1 cellular context compared by ENCODE assay signal in the genomic region with DNA sequence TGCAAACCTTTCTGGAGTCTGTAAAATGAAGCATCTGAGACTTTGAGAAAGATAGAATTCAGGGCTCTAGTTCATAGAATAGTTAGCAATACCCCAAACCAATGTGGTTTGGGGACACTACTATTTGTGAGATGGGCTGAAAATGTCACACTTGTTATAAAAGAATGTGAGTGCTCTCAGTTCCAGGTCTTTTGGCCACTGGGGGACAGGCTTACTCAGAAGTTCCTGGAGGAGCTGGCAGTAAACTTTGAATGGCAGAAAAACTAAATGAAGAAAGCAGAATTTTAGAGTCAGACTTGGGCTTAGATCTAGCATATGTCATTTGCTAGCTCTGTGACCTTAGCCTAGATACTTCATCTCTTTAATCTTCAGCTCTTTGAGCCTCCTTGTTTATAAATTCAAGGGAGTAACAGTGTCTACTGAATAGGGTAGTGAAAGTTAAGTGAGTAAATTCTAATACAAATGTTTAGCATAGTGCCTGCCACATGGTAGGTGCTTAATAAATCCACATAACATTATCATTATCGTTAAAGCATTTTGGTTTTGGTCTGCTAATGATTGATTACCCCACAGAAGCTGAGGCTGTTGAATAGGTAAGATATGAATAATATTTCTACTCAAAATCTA.
TF ChIP-seq lines count a peak whose summit lies in the region.

No MANE protein-coding gene starts in this region.

TF ChIP-seq in H1, 55 proteins besides CTCF, POLR2A, EP300 and RAD21 (continued from another document):
- no peak for TF ChIP-seq HDAC2 (IDR thresholded peaks at IDR 0.05; ENCODE audit: borderline replicate concordance in 1 of 2, low read depth in 2 of 2, low read length in 2 of 2)
- TF ChIP-seq JUND (IDR thresholded peaks at IDR 0.05; ENCODE audit: low read length) = no peak
- TF ChIP-seq SIX5 (IDR thresholded peaks at IDR 0.05; ENCODE audit: low read depth, low read length) = no peak
- TF ChIP-seq CHD2 (IDR thresholded peaks at IDR 0.05; ENCODE audit: low read length) = no peak
- no peak for TF ChIP-seq BACH1 (IDR thresholded peaks at IDR 0.05; ENCODE audit: low read length)
- TF ChIP-seq KDM5A (IDR thresholded peaks at IDR 0.05; ENCODE audit: low read length) = no peak
- TF ChIP-seq, protein P1, sequence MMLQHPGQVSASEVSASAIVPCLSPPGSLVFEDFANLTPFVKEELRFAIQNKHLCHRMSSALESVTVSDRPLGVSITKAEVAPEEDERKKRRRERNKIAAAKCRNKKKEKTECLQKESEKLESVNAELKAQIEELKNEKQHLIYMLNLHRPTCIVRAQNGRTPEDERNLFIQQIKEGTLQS (IDR thresholded peaks at IDR 0.05; ENCODE audit: insufficient read depth, low read depth, low read length) = no peak
- TF ChIP-seq CREB1 (IDR thresholded peaks at IDR 0.05) = no peak
- no peak for TF ChIP-seq BRCA1 (IDR thresholded peaks at IDR 0.05; ENCODE audit: low read depth, low read length)
- no peak for TF ChIP-seq CHD1 (IDR thresholded peaks at IDR 0.05; ENCODE audit: low read depth, low read length)
- no peak for TF ChIP-seq SIN3A (conservative IDR thresholded peaks at IDR 0.05 in 1 of 2, IDR thresholded peaks at IDR 0.05 in 1 of 2; ENCODE audit: low read depth in 1 of 2, low read length in 2 of 2)
- no peak for TF ChIP-seq SIRT6 (IDR thresholded peaks at IDR 0.05; ENCODE audit: low read length)
- TF ChIP-seq, protein P2, sequence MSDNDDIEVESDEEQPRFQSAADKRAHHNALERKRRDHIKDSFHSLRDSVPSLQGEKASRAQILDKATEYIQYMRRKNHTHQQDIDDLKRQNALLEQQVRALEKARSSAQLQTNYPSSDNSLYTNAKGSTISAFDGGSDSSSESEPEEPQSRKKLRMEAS (IDR thresholded peaks at IDR 0.05) = no peak
- no peak for TF ChIP-seq SRF (IDR thresholded peaks at IDR 0.05; ENCODE audit: low read depth, low read length)
- no peak for TF ChIP-seq TAF7 (optimal IDR thresholded peaks at IDR 0.05; ENCODE audit: borderline replicate concordance, low read depth, low read length)
- no peak for TF ChIP-seq EZH2 (IDR thresholded peaks at IDR 0.05; ENCODE audit: low read depth, low read length, severe bottlenecking)
- no peak for TF ChIP-seq SAP30 (IDR thresholded peaks at IDR 0.05; ENCODE audit: insufficient read depth, insufficient replicate concordance, low read length)
- TF ChIP-seq SP2 (IDR thresholded peaks at IDR 0.05; ENCODE audit: low read length) = no peak
- TF ChIP-seq, protein P3, sequence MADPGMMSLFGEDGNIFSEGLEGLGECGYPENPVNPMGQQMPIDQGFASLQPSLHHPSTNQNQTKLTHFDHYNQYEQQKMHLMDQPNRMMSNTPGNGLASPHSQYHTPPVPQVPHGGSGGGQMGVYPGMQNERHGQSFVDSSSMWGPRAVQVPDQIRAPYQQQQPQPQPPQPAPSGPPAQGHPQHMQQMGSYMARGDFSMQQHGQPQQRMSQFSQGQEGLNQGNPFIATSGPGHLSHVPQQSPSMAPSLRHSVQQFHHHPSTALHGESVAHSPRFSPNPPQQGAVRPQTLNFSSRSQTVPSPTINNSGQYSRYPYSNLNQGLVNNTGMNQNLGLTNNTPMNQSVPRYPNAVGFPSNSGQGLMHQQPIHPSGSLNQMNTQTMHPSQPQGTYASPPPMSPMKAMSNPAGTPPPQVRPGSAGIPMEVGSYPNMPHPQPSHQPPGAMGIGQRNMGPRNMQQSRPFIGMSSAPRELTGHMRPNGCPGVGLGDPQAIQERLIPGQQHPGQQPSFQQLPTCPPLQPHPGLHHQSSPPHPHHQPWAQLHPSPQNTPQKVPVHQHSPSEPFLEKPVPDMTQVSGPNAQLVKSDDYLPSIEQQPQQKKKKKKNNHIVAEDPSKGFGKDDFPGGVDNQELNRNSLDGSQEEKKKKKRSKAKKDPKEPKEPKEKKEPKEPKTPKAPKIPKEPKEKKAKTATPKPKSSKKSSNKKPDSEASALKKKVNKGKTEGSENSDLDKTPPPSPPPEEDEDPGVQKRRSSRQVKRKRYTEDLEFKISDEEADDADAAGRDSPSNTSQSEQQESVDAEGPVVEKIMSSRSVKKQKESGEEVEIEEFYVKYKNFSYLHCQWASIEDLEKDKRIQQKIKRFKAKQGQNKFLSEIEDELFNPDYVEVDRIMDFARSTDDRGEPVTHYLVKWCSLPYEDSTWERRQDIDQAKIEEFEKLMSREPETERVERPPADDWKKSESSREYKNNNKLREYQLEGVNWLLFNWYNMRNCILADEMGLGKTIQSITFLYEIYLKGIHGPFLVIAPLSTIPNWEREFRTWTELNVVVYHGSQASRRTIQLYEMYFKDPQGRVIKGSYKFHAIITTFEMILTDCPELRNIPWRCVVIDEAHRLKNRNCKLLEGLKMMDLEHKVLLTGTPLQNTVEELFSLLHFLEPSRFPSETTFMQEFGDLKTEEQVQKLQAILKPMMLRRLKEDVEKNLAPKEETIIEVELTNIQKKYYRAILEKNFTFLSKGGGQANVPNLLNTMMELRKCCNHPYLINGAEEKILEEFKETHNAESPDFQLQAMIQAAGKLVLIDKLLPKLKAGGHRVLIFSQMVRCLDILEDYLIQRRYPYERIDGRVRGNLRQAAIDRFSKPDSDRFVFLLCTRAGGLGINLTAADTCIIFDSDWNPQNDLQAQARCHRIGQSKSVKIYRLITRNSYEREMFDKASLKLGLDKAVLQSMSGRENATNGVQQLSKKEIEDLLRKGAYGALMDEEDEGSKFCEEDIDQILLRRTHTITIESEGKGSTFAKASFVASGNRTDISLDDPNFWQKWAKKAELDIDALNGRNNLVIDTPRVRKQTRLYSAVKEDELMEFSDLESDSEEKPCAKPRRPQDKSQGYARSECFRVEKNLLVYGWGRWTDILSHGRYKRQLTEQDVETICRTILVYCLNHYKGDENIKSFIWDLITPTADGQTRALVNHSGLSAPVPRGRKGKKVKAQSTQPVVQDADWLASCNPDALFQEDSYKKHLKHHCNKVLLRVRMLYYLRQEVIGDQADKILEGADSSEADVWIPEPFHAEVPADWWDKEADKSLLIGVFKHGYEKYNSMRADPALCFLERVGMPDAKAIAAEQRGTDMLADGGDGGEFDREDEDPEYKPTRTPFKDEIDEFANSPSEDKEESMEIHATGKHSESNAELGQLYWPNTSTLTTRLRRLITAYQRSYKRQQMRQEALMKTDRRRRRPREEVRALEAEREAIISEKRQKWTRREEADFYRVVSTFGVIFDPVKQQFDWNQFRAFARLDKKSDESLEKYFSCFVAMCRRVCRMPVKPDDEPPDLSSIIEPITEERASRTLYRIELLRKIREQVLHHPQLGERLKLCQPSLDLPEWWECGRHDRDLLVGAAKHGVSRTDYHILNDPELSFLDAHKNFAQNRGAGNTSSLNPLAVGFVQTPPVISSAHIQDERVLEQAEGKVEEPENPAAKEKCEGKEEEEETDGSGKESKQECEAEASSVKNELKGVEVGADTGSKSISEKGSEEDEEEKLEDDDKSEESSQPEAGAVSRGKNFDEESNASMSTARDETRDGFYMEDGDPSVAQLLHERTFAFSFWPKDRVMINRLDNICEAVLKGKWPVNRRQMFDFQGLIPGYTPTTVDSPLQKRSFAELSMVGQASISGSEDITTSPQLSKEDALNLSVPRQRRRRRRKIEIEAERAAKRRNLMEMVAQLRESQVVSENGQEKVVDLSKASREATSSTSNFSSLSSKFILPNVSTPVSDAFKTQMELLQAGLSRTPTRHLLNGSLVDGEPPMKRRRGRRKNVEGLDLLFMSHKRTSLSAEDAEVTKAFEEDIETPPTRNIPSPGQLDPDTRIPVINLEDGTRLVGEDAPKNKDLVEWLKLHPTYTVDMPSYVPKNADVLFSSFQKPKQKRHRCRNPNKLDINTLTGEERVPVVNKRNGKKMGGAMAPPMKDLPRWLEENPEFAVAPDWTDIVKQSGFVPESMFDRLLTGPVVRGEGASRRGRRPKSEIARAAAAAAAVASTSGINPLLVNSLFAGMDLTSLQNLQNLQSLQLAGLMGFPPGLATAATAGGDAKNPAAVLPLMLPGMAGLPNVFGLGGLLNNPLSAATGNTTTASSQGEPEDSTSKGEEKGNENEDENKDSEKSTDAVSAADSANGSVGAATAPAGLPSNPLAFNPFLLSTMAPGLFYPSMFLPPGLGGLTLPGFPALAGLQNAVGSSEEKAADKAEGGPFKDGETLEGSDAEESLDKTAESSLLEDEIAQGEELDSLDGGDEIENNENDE (IDR thresholded peaks at IDR 0.05; ENCODE audit: insufficient replicate concordance, low read length) = no peak
TF ChIP-seq in H1: peak in this region for 0.
